Comparison of ENCODE assay signal across 9 cellular contexts in the genomic region with DNA sequence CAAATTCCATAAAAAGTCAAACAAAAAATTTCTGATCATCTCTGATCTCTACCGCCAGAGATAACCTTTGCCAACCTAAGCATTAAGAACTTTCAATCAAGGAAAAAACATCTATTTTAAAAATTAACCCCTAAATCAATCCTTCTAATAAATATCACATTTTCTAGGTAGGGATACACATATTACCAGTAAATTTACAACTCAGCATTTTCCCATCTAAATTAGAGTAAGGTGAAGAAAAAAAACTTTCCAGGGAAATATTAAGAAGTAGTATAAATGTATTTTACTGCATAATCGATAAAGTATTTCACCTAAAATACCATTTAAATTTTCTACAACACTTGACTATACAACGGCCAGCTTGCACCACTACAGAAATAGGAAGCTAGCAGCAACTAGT. TPM values are rescaled to one million over a fixed set of nuclear protein-coding genes. Genes with fewer than 3 reads are reported as not detected.
DNase-seq lines count a peak whose midpoint lies in the region; ATAC-seq and TF ChIP-seq lines count a peak whose summit lies in the region.
"Had no signal": no experiment of that assay in that cellular context is flagged by ENCODE, and none has a peak within 500 bp of the region (broad histone marks: within the 10 kb centered on the region; RNA-seq: fewer than 3 reads in every experiment).

No MANE protein-coding gene starts in this region.

- peaks cover 11% of the 10 kb centered on the region for H3K36me3 Mint-ChIP-seq in stimulated activated memory B cell treated with anti-CD40 and anti-IgM and Interleukin-4, amounts not matched to agents 10 μg/mL and 1 μg/mL and 100 μg/mL, for 72 hours

- H3K27ac ChIP-seq in foreskin keratinocyte: peak overlapping the region; percentile 76

- no peak overlapping the region for H3K27ac Mint-ChIP-seq in stimulated activated memory B cell treated with anti-CD40 and anti-IgM and Interleukin-4, amounts not matched to agents 10 μg/mL and 1 μg/mL and 100 μg/mL, for 72 hours

- TF ChIP-seq CTCF in WI38 (IDR thresholded peaks at IDR 0.05; ENCODE audit: low read depth, low read length) (no peak), foreskin keratinocyte (conservative IDR thresholded peaks at IDR 0.05) (no peak)

- no peaks in the 10 kb centered on the region for H3K27me3 Mint-ChIP-seq in stimulated activated memory B cell treated with anti-CD40 and anti-IgM and Interleukin-4, amounts not matched to agents 10 μg/mL and 1 μg/mL and 100 μg/mL, for 72 hours

- ATAC-seq in foreskin keratinocyte (no peak), GM19395 (IDR thresholded peaks at IDR 0.05; ENCODE audit: unreplicated experiment) (no peak)
- no peak for ATAC-seq in stimulated activated memory B cell treated with anti-CD40 and anti-IgM and Interleukin-4, amounts not matched to agents 10 μg/mL and 1 μg/mL and 100 μg/mL, for 72 hours

- peaks cover 18% of the 10 kb centered on the region for H3K4me1 ChIP-seq in foreskin keratinocyte

- DNase-seq in DMS79 treated with DMSO at 0.1 percent for 48 hours (lab: John Stamatoyannopoulos, UW) (peak; percentile 14), DMS79 (lab: John Stamatoyannopoulos, UW) (no peak), foreskin keratinocyte (no peak), NOMO-1 treated with dmso at 0.1 percent for 144 hours (lab: John Stamatoyannopoulos, UW; ENCODE audit: unreplicated experiment) (no peak), D341Med (ENCODE audit: low spot score) (no peak)
- DNase-seq: 8988T had no signal

- H3K4me3 Mint-ChIP-seq in stimulated activated memory B cell treated with anti-CD40 and anti-IgM and Interleukin-4, amounts not matched to agents 10 μg/mL and 1 μg/mL and 100 μg/mL, for 72 hours: peak overlapping the region; percentile 88

- no peaks in the 10 kb centered on the region for H3K27me3 ChIP-seq in foreskin keratinocyte

- H3K4me1 Mint-ChIP-seq in stimulated activated memory B cell treated with anti-CD40 and anti-IgM and Interleukin-4, amounts not matched to agents 10 μg/mL and 1 μg/mL and 100 μg/mL, for 72 hours: peaks cover 26% of the 10 kb centered on the region

- peak overlapping the region; percentile 67 for H3K4me3 ChIP-seq in WI38 (ENCODE audit: low read depth, low read length)

- no peaks in the 10 kb centered on the region for H3K9me3 Mint-ChIP-seq in stimulated activated memory B cell treated with anti-CD40 and anti-IgM and Interleukin-4, amounts not matched to agents 10 μg/mL and 1 μg/mL and 100 μg/mL, for 72 hours

RNA-seq across cellular contexts. Expression of gene STX6, which starts 1.5 kb away (rescaled TPM):
- total RNA-seq in foreskin keratinocyte: 31.6 and 34.8 TPM in 2 replicates
- polyA plus RNA-seq in foreskin keratinocyte: 12.9 and 16.3 TPM in 2 replicates

RNA-seq across cellular contexts. Expression of gene MR1, which starts 12.6 kb away (rescaled TPM):
- 14.9 and 18.9 TPM in 2 replicates for total RNA-seq in foreskin keratinocyte
- 9.5 and 9.7 TPM in 2 replicates for polyA plus RNA-seq in foreskin keratinocyte
